ENCODE assay signal across 10 cellular contexts in genomic region chr9:78239506-78239905, GRCh38. TPM values are rescaled to one million over a fixed set of nuclear protein-coding genes. Genes with fewer than 3 reads are reported as not detected.
DNase-seq lines count a peak whose midpoint lies in the region; ATAC-seq, FAIRE-seq and TF ChIP-seq lines count a peak whose summit lies in the region.
"Had no signal": no experiment of that assay in that cellular context is flagged by ENCODE, and none has a peak within 500 bp of the region (broad histone marks: within the 10 kb centered on the region; RNA-seq: fewer than 3 reads in every experiment).

No MANE protein-coding gene starts in this region.

- TF ChIP-seq CTCF in WERI-Rb-1 (IDR thresholded peaks at IDR 0.05; ENCODE audit: low read depth, low read length) = peak; percentile 62
- TF ChIP-seq CTCF in upper lobe of right lung (IDR thresholded peaks at IDR 0.05) = peak; percentile 38

- peak overlapping the region; percentile 21 for H3K27ac Mint-ChIP-seq in activated T-cell treated with anti-CD3 and anti-CD28 coated beads, Interleukin-2, amount 50 U/mL, for 72 hours

- H3K27ac ChIP-seq in WERI-Rb-1 (no peak overlapping the region), upper lobe of right lung (no peak overlapping the region)

- H3K4me3 ChIP-seq in WERI-Rb-1 (ENCODE audit: low read depth, low read length) (no peak overlapping the region), upper lobe of right lung (no peak overlapping the region)

- H3K36me3 ChIP-seq in WERI-Rb-1 = peaks cover 67% of the 10 kb centered on the region
- H3K36me3 ChIP-seq in upper lobe of right lung = no peaks in the 10 kb centered on the region

- no peaks in the 10 kb centered on the region for H3K9me3 Mint-ChIP-seq in activated T-cell treated with anti-CD3 and anti-CD28 coated beads, Interleukin-2, amount 50 U/mL, for 72 hours
- no peaks in the 10 kb centered on the region for H3K9me3 Mint-ChIP-seq in activated T-cell treated with anti-CD3 and anti-CD28 coated beads, Interleukin-2, amount 50 U/mL, for 4 hours

- peak overlapping the region; percentile 59 to 73 for H3K4me3 Mint-ChIP-seq in activated T-cell treated with anti-CD3 and anti-CD28 coated beads, Interleukin-2, amount 50 U/mL, for 72 hours
- no peak overlapping the region for H3K4me3 Mint-ChIP-seq in activated T-cell treated with anti-CD3 and anti-CD28 coated beads, Interleukin-2, amount 50 U/mL, for 4 hours

- H3K9me3 ChIP-seq in WERI-Rb-1 (ENCODE audit: severe bottlenecking) = no peaks in the 10 kb centered on the region
- H3K9me3 ChIP-seq in upper lobe of right lung = no peaks in the 10 kb centered on the region
- H3K9me3 ChIP-seq: BE2C had no signal

- peaks cover 38% of the 10 kb centered on the region for H3K4me1 Mint-ChIP-seq in activated T-cell treated with anti-CD3 and anti-CD28 coated beads, Interleukin-2, amount 50 U/mL, for 72 hours (ENCODE audit: low read depth)
- H3K4me1 Mint-ChIP-seq in activated T-cell treated with anti-CD3 and anti-CD28 coated beads, Interleukin-2, amount 50 U/mL, for 4 hours (ENCODE audit: low read depth) = peaks cover 50% of the 10 kb centered on the region

- H3K36me3 Mint-ChIP-seq in activated T-cell treated with anti-CD3 and anti-CD28 coated beads, Interleukin-2, amount 50 U/mL, for 72 hours (ENCODE audit: insufficient read depth in 2 of 2) = peaks cover 6 to 20% of the 10 kb centered on the region in 2 donors
- H3K36me3 Mint-ChIP-seq in activated T-cell treated with anti-CD3 and anti-CD28 coated beads, Interleukin-2, amount 50 U/mL, for 4 hours (ENCODE audit: insufficient read depth) = peaks cover 17% of the 10 kb centered on the region

- H3K27me3 Mint-ChIP-seq in activated T-cell treated with anti-CD3 and anti-CD28 coated beads, Interleukin-2, amount 50 U/mL, for 72 hours (ENCODE audit: low read depth) = no peaks in the 10 kb centered on the region
- no peaks in the 10 kb centered on the region for H3K27me3 Mint-ChIP-seq in activated T-cell treated with anti-CD3 and anti-CD28 coated beads, Interleukin-2, amount 50 U/mL, for 4 hours (ENCODE audit: low read depth)

- ATAC-seq in activated T-cell treated with anti-CD3 and anti-CD28 coated beads, Interleukin-2, amount 50 U/mL, for 72 hours (replicated peaks in 1 of 2) = no peak
- ATAC-seq in activated T-cell treated with anti-CD3 and anti-CD28 coated beads, Interleukin-2, amount 50 U/mL, for 4 hours = no peak
- ATAC-seq in upper lobe of right lung (peak; percentile 27), GM18868 (IDR thresholded peaks at IDR 0.05; ENCODE audit: unreplicated experiment) (no peak)

- intact Hi-C loops in upper lobe of right lung (cut with DNase I) = no loop called here

- H3K27me3 ChIP-seq in WERI-Rb-1 (ENCODE audit: insufficient read depth, low read depth, severe bottlenecking) = no peaks in the 10 kb centered on the region
- no peaks in the 10 kb centered on the region for H3K27me3 ChIP-seq in upper lobe of right lung

- no peak for DNase-seq in activated T-cell treated with anti-CD3 and anti-CD28 coated beads, Interleukin-2, amount 50 U/mL, for 72 hours
- DNase-seq in activated T-cell treated with anti-CD3 and anti-CD28 coated beads, Interleukin-2, amount 50 U/mL, for 4 hours = no peak
- peak; percentile 34 for DNase-seq in WERI-Rb-1
- DNase-seq in upper lobe of right lung = no peak
- DNase-seq in inferior parietal cortex (ENCODE audit: extremely low spot score) = no peak
- DNase-seq in stimulated activated CD4-positive, alpha-beta T cell treated with anti-CD3 and anti-CD28 coated beads, Interleukin-2, amount 100 ng/mL, for 24 hours = no peak
- DNase-seq: BE2C, foreskin melanocyte had no signal

- peaks cover 7% of the 10 kb centered on the region for H3K4me1 ChIP-seq in upper lobe of right lung
- H3K4me1 ChIP-seq: BE2C had no signal

- FAIRE-seq in islet of Langerhans (lab: Jason Lieb, UNC) = peak; percentile 38

RNA-seq across cellular contexts. Expression of gene CEP78, which starts 3.6 kb away (rescaled TPM):
- total RNA-seq in activated T-cell treated with anti-CD3 and anti-CD28 coated beads, Interleukin-2, amount 50 U/mL, for 72 hours = 10 to 100 TPM; 42.3 to 43.6 TPM
- total RNA-seq in activated T-cell treated with anti-CD3 and anti-CD28 coated beads, Interleukin-2, amount 50 U/mL, for 4 hours = 10 to 100 TPM; 29.4 to 30.8 (median 29.6) TPM
- total RNA-seq in upper lobe of right lung = 12.1 TPM

RNA-seq across cellular contexts. Expression of gene PSAT1, which starts 57.4 kb away (rescaled TPM):
- 100 to 1,000 TPM; 206 to 242 TPM for total RNA-seq in activated T-cell treated with anti-CD3 and anti-CD28 coated beads, Interleukin-2, amount 50 U/mL, for 72 hours
- total RNA-seq in activated T-cell treated with anti-CD3 and anti-CD28 coated beads, Interleukin-2, amount 50 U/mL, for 4 hours = 100 to 1,000 TPM; 105 to 139 (median 120) TPM
- total RNA-seq in upper lobe of right lung = 8.2 TPM

Comparison
In these comparisons a context has a peak if more than half of its experiments do, and no peak if none do; other contexts are left out.
1. RNA of gene PSAT1, which starts 57.4 kb away (total RNA-seq): 206 to 242 TPM in activated T-cell treated with anti-CD3 and anti-CD28 coated beads, Interleukin-2, amount 50 U/mL, for 72 hours and 105 to 139 TPM in activated T-cell treated with anti-CD3 and anti-CD28 coated beads, Interleukin-2, amount 50 U/mL, for 4 hours; 8.2 TPM in upper lobe of right lung (single experiment); every median in the first group is over 10 times any median in the second.